Comparison of ENCODE assay signal across 19 cellular contexts in the genomic region with DNA sequence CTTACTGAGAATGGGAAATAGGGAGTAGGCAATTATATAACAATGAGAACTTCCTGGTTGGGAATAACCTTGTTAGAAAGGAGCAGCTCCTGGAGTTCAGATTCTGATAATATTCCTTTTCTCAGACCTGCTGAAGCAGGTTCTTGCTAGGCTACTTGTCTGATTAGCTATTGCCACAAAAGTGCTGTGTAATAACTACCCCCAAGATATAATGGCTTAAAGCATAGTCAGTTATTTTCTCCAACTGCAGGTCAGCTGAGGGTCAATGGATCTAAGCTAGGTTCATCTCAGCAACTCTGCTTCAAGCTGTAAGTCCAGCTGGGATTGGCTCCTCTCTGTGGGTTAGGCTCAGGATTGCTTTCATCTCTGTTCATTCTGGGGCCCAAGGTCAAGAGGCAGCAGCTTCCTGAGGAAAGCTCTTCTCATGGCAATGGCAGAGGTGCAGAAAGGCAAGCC. TPM values are rescaled to one million over a fixed set of nuclear protein-coding genes. Genes with fewer than 3 reads are reported as not detected.
A peak's percentile ranks its signal among the peaks of the same experiment; 100 is the strongest.
DNase-seq lines count a peak whose midpoint lies in the region; ATAC-seq, FAIRE-seq and TF ChIP-seq lines count a peak whose summit lies in the region.
"Had no signal": no experiment of that assay in that cellular context is flagged by ENCODE, and none has a peak within 500 bp of the region (broad histone marks: within the 10 kb centered on the region; RNA-seq: fewer than 3 reads in every experiment).

No MANE protein-coding gene starts in this region.

- peak; percentile 76 for ATAC-seq in K562
- peak; percentile 64 for ATAC-seq in left lung
- ATAC-seq in GM21619 (IDR thresholded peaks at IDR 0.05; ENCODE audit: unreplicated experiment) = no peak
- ATAC-seq: HCT116 had no signal

- no peaks in the 10 kb centered on the region for H3K36me3 Mint-ChIP-seq in T-helper 2 cell treated with Interferon-gamma antibody and Interleukin-4, amounts not matched to agents 5 μg/mL and 100 μg/mL, for 36 hours (ENCODE audit: low read depth)

- no peaks in the 10 kb centered on the region for H3K36me3 ChIP-seq in K562 (ENCODE audit: control insufficient read depth, insufficient read depth, low read length)
- no peaks in the 10 kb centered on the region for H3K36me3 ChIP-seq in left lung
- H3K36me3 ChIP-seq in thyroid gland = no peaks in the 10 kb centered on the region

- H3K4me3 Mint-ChIP-seq in T-helper 2 cell treated with Interferon-gamma antibody and Interleukin-4, amounts not matched to agents 5 μg/mL and 100 μg/mL, for 36 hours = no peak overlapping the region

- BruUV-seq in K562 (replicated peaks; lab: Mats Ljungman, UMichigan) = no TSS peak

- FAIRE-seq in K562 (lab: Jason Lieb, UNC) = peak; percentile 80

- TF ChIP-seq POLR2A in K562 (conservative IDR thresholded peaks at IDR 0.05) (no peak), thyroid gland (IDR thresholded peaks at IDR 0.05) (no peak)

- peak; percentile 73 for DNase-seq in NCI-H2227 (lab: John Stamatoyannopoulos, UW; ENCODE audit: unreplicated experiment)
- DNase-seq in K562 (ENCODE audit: extremely low read depth in 1 of 4, low spot score in 3 of 4) = peak in 2 of 4 experiments; percentile 65 to 75
- DNase-seq in left lung = no peak
- DNase-seq in thyroid gland = peak; percentile 7 to 25
- no peak for DNase-seq in middle frontal gyrus (ENCODE audit: extremely low spot score, low spot score)
- DNase-seq in T-helper 2 cell treated with Interferon-gamma antibody and Interleukin-4, amounts not matched to agents 5 μg/mL and 100 μg/mL, for 36 hours (ENCODE audit: low spot score) = no peak
- DNase-seq: ACHN, AML-193, DND-41, KG1, NCI-H1105 treated with DMSO at 0.1 percent for 48 hours, NCI-H1694, NCI-H2081 treated with DMSO at 0.1 percent for 48 hours, NCI-H510A, NCI-H774, PC-9 had no signal

- TF ChIP-seq RAD21 in K562 (CRISPR knock-in tag; conservative IDR thresholded peaks at IDR 0.05 in 1 of 2, IDR thresholded peaks at IDR 0.05 in 1 of 2) = no peak

- no peaks in the 10 kb centered on the region for H4K20me1 ChIP-seq in K562 (replicated peaks; ENCODE audit: control insufficient read depth, insufficient read depth, low read length)

- no peak overlapping the region for H3K27ac Mint-ChIP-seq in T-helper 2 cell treated with Interferon-gamma antibody and Interleukin-4, amounts not matched to agents 5 μg/mL and 100 μg/mL, for 36 hours

- H3K27ac ChIP-seq in K562 (ENCODE audit: extremely low read depth, low read depth, low read length) (peak overlapping the region; percentile 67; the same call in 2 of the 3 replicates), left lung (no peak overlapping the region), thyroid gland (no peak overlapping the region)
- H3K27ac ChIP-seq: C4-2B, PC-9 had no signal

- H3K4me1 ChIP-seq in K562 (replicated peaks in 1 of 2; ENCODE audit: control insufficient read depth in 2 of 2, insufficient read depth in 2 of 2, low read length in 2 of 2) (peaks cover 19 to 21% of the 10 kb centered on the region in 2 experiments), left lung (no peaks in the 10 kb centered on the region), thyroid gland (no peaks in the 10 kb centered on the region)

- peak overlapping the region; percentile 4 to 38; a peak in 2 of 4 replicates for H3K9ac ChIP-seq in K562 (ENCODE audit: insufficient read depth in 1 of 2, low read depth in 2 of 2, low read length in 2 of 2)

- peak overlapping the region; percentile 54; the same call in 1 of the 2 replicates for H3K4me2 ChIP-seq in K562 (ENCODE audit: insufficient read depth, low read length)
- H3K4me2 ChIP-seq: PC-9 had no signal

- H3K27me3 ChIP-seq in K562 (ENCODE audit: control insufficient read depth in 2 of 2, insufficient read depth in 2 of 2, low read length in 2 of 2) = no peaks in the 10 kb centered on the region
- no peaks in the 10 kb centered on the region for H3K27me3 ChIP-seq in left lung
- H3K27me3 ChIP-seq in thyroid gland = no peaks in the 10 kb centered on the region

- in situ Hi-C loops in K562 (cut with MboI) = loop anchor here (5.0 to 10.0 kb wide), 2 partner anchors 38 to 446 kb away; a partner anchor contains a TSS

- POLR2A ChIA-PET in K562 (lab: Yijun Ruan, JAX) = interaction anchor here (0.6 to 2.6 kb wide), 3 partner anchors 11 to 45 kb away, joined by 3 to 15 read pairs (median 3); no protein-coding TSS in a partner anchor

- no peaks in the 10 kb centered on the region for H3K4me1 Mint-ChIP-seq in T-helper 2 cell treated with Interferon-gamma antibody and Interleukin-4, amounts not matched to agents 5 μg/mL and 100 μg/mL, for 36 hours (ENCODE audit: low read depth)

- intact Hi-C loops in K562 (cut with micrococcal nuclease) (loop anchor here (10.0 kb wide), 1 partner anchor 1646 kb away; no protein-coding TSS in a partner anchor), left lung (cut with DNase I) (loop anchor here in 1 of 2 donors (10.0 kb wide), 1 partner anchor 234 kb away; no protein-coding TSS in a partner anchor), thyroid gland (cut with DNase I) (no loop called here)

- no peaks in the 10 kb centered on the region for H3K9me1 ChIP-seq in K562 (ENCODE audit: control insufficient read depth, insufficient read depth, low read length)

- H3K9me3 ChIP-seq in K562 (replicated peaks; ENCODE audit: control insufficient read depth, insufficient read depth, low read depth, low read length) = no peaks in the 10 kb centered on the region
- no peaks in the 10 kb centered on the region for H3K9me3 ChIP-seq in left lung
- H3K9me3 ChIP-seq in thyroid gland = no peaks in the 10 kb centered on the region

- H2AFZ ChIP-seq in K562 (ENCODE audit: low read depth, low read length) = peak overlapping the region; percentile 79
- H2AFZ ChIP-seq: PC-9 had no signal

- H3K27me3 Mint-ChIP-seq in T-helper 2 cell treated with Interferon-gamma antibody and Interleukin-4, amounts not matched to agents 5 μg/mL and 100 μg/mL, for 36 hours (ENCODE audit: low read depth) = no peaks in the 10 kb centered on the region

- TF ChIP-seq EP300 in K562 (IDR thresholded peaks at IDR 0.05; ENCODE audit: low read length) = peak; percentile 66

- CTCF ChIA-PET in K562 (lab: Yijun Ruan, JAX; ENCODE audit: low intra/inter-chr PET ratio) = no interaction called here

- no peaks in the 10 kb centered on the region for H3K79me2 ChIP-seq in K562 (ENCODE audit: control insufficient read depth, insufficient read depth, low read length)

- H3K4me3 ChIP-seq in K562 (no peak overlapping the region), left lung (no peak overlapping the region), thyroid gland (replicated peaks in 1 of 3) (no peak overlapping the region)
- H3K4me3 ChIP-seq: PC-9 had no signal

- H3K9me3 Mint-ChIP-seq in T-helper 2 cell treated with Interferon-gamma antibody and Interleukin-4, amounts not matched to agents 5 μg/mL and 100 μg/mL, for 36 hours = no peaks in the 10 kb centered on the region

- no peak for TF ChIP-seq CTCF in K562 (IDR thresholded peaks at IDR 0.05 in 2 of 3, conservative IDR thresholded peaks at IDR 0.05 in 1 of 3; ENCODE audit: insufficient read depth in 2 of 3, low read depth in 1 of 3, low read length in 3 of 3)
- TF ChIP-seq CTCF in left lung (IDR thresholded peaks at IDR 0.05) = no peak
- no peak for TF ChIP-seq CTCF in thyroid gland (IDR thresholded peaks at IDR 0.05)

TF ChIP-seq in K562, 482 proteins besides CTCF, POLR2A, EP300 and RAD21 (continues in another document):
- TF ChIP-seq PHTF2 (CRISPR knock-in tag; IDR thresholded peaks at IDR 0.05) (no peak), SRSF1 (IDR thresholded peaks at IDR 0.05; ENCODE audit: low read depth, low read length) (no peak), RBM22 (IDR thresholded peaks at IDR 0.05; ENCODE audit: low read depth, low read length, poor library complexity, severe bottlenecking) (no peak)

RNA-seq across cellular contexts. Expression of a gene that starts 9.4 kb away (rescaled TPM):
- 34.7 and 77.7 TPM in 2 replicates for total RNA-seq in K562 (2011; cell fraction: chromatin; rRNA removed; ENCODE audit: low replicate concordance)
- total RNA-seq in K562 (2011; cell fraction: nucleolus; rRNA removed) = 11.2 and 14.3 TPM in 2 replicates
- total RNA-seq in K562 (2011; cell fraction: nucleoplasm; rRNA removed) = 24.0 and 38.1 TPM in 2 replicates
- 12.9 and 15.4 TPM in 2 replicates for total RNA-seq in K562 (2014; rRNA removed)
- total RNA-seq in K562 (2014; rRNA removed; fragmentation: Illumina TruSeq; extraction: Trizol) = 14.6 and 16.2 TPM in 2 replicates
- total RNA-seq in K562 (2015; rRNA removed; fragmentation: Illumina TruSeq; extraction: Trizol) = 15.5 and 17.1 TPM in 2 replicates
- 21.1 and 21.6 TPM in 2 replicates for total RNA-seq in K562 (2021)
- polyA plus RNA-seq in K562 (2011; rRNA removed) = 15.4 and 21.5 TPM in 2 replicates
- 9.1 and 15.4 TPM in 2 replicates for polyA plus RNA-seq in K562 (2011; cell fraction: cytosol; rRNA removed)
- polyA plus RNA-seq in K562 (2011; cell fraction: nucleus; rRNA removed) = 22.9 and 31.3 TPM in 2 replicates
- 12.5 and 13.2 TPM in 2 replicates for polyA plus RNA-seq in K562 (2012)
- 16.7 and 19.8 TPM in 2 replicates for polyA plus RNA-seq in K562 (2014; fragmentation: Illumina TruSeq; extraction: Trizol)
- 10 to 100 TPM; 12.6 to 24.1 TPM for polyA plus RNA-seq in K562 (2014; fragmentation: Nextera tagmentation; extraction: Ambion mirVana)
- polyA plus RNA-seq in K562 (2014; rRNA removed) = 8.6 and 10.0 TPM in 2 replicates
- polyA minus RNA-seq in K562 (2011; rRNA and poly(A)+ RNA removed) = 27.1 and 39.5 TPM in 2 replicates
- 12.0 and 15.1 TPM in 2 replicates for polyA minus RNA-seq in K562 (2011; cell fraction: cytosol; rRNA and poly(A)+ RNA removed)
- polyA minus RNA-seq in K562 (2011; cell fraction: nucleus; rRNA and poly(A)+ RNA removed) = 33.5 and 57.2 TPM in 2 replicates
- total RNA-seq in left lung = 10 to 100 TPM; 21.6 to 21.8 TPM
- total RNA-seq in thyroid gland = 10 to 100 TPM; 25.6 to 36.8 (median 29.3) TPM

RNA-seq across cellular contexts. Expression of a gene that starts 38.5 kb away (rescaled TPM):
- total RNA-seq in K562 (2011; cell fraction: chromatin; rRNA removed; ENCODE audit: low replicate concordance) = 153 and 257 TPM in 2 replicates
- total RNA-seq in K562 (2011; cell fraction: nucleolus; rRNA removed) = 115 and 121 TPM in 2 replicates
- total RNA-seq in K562 (2011; cell fraction: nucleoplasm; rRNA removed) = 137 and 140 TPM in 2 replicates
- total RNA-seq in K562 (2014; rRNA removed) (158 and 190 TPM in 2 replicates), K562 (2014; rRNA removed; fragmentation: Illumina TruSeq; extraction: Trizol) (234 and 257 TPM in 2 replicates), K562 (2015; rRNA removed; fragmentation: Illumina TruSeq; extraction: Trizol) (224 and 249 TPM in 2 replicates), K562 (2021) (221 and 223 TPM in 2 replicates), left lung (10 to 100 TPM; 42.7 to 56.3 TPM), thyroid gland (10 to 100 TPM; 33.1 to 37.1 (median 34.0) TPM)
- polyA plus RNA-seq in K562 (2011; rRNA removed) (246 and 282 TPM in 2 replicates), K562 (2014; fragmentation: Illumina TruSeq; extraction: Trizol) (177 and 193 TPM in 2 replicates), K562 (2014; fragmentation: Nextera tagmentation; extraction: Ambion mirVana) (100 to 1,000 TPM; 101 to 182 TPM), K562 (2014; rRNA removed) (167 and 174 TPM in 2 replicates)
- polyA plus RNA-seq in K562 (2011; cell fraction: cytosol; rRNA removed) = 165 and 255 TPM in 2 replicates
- 241 and 274 TPM in 2 replicates for polyA plus RNA-seq in K562 (2011; cell fraction: nucleus; rRNA removed)
- polyA plus RNA-seq in K562 (2012) = 96.9 and 118 TPM in 2 replicates
- 496 and 535 TPM in 2 replicates for polyA minus RNA-seq in K562 (2011; rRNA and poly(A)+ RNA removed)
- 181 and 200 TPM in 2 replicates for polyA minus RNA-seq in K562 (2011; cell fraction: cytosol; rRNA and poly(A)+ RNA removed)
- polyA minus RNA-seq in K562 (2011; cell fraction: nucleus; rRNA and poly(A)+ RNA removed) = 130 and 268 TPM in 2 replicates

Comparison
In these comparisons a context has a peak if more than half of its experiments do, and no peak if none do; other contexts are left out.
1. DNase-seq: peak in NCI-H2227 (single experiment) and thyroid gland (2 of 2); none in left lung (0 of 2), middle frontal gyrus (single experiment) and T-helper 2 cell treated with Interferon-gamma antibody and Interleukin-4, amounts not matched to agents 5 μg/mL and 100 μg/mL, for 36 hours (single experiment).